1 cellular context compared by ENCODE assay signal in the genomic region with DNA sequence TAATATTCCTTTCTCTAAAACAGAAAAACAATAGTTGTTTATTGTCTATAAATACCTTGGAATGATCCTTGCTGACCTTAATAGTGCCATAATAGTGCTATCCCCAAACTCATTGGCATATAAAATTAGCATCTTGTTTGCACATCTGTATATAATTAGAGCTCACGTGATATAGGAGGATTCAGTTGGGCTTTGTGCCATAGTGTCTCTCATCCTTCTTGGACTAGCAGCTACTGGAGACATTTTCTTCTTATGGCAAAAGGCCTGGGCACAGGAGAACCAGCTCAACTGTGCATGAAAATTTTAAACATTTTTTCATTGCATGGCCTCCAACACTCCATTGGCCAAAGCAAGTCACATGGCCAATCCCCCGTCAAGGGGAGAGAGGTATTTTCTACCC.
TF ChIP-seq lines count a peak whose summit lies in the region.

No MANE protein-coding gene starts in this region.

TF ChIP-seq in IMR-90, 13 proteins besides CTCF, POLR2A, EP300 and RAD21:
- TF ChIP-seq FOS (IDR thresholded peaks at IDR 0.05; ENCODE audit: low read depth, low read length), result no peak
- TF ChIP-seq, protein P1, sequence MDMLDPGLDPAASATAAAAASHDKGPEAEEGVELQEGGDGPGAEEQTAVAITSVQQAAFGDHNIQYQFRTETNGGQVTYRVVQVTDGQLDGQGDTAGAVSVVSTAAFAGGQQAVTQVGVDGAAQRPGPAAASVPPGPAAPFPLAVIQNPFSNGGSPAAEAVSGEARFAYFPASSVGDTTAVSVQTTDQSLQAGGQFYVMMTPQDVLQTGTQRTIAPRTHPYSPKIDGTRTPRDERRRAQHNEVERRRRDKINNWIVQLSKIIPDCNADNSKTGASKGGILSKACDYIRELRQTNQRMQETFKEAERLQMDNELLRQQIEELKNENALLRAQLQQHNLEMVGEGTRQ (IDR thresholded peaks at IDR 0.05; ENCODE audit: low read depth, low read length), result peak; percentile 40
TF ChIP-seq in IMR-90: peak in this region for 1.
